ENCODE assay signal across 33 cellular contexts in genomic region chr1:99098589-99098988, GRCh38.
DNase-seq lines count a peak whose midpoint lies in the region; ATAC-seq, FAIRE-seq and TF ChIP-seq lines count a peak whose summit lies in the region.
"Had no signal": no experiment of that assay in that cellular context is flagged by ENCODE, and none has a peak within 500 bp of the region (broad histone marks: within the 10 kb centered on the region; RNA-seq: fewer than 3 reads in every experiment).

No MANE protein-coding gene starts in this region.

- H2BK5ac ChIP-seq in IMR-90 (ENCODE audit: low read depth, low read length, poor library complexity, severe bottlenecking) = no peak overlapping the region

- in situ Hi-C loops in HepG2 (cut with HindIII; ENCODE audit: extremely low pct_ligation_motif_present, low pct_unique_long_range_greater_than_20kb) = no loop called here
- in situ Hi-C loops in IMR-90 (cut with MboI; ENCODE audit: low sequenced_read_pairs) = no loop called here
- in situ Hi-C loops in K562 (cut with MboI) = no loop called here

- no peak overlapping the region for H4K5ac ChIP-seq in IMR-90 (ENCODE audit: low read depth, low read length)

- H4K91ac ChIP-seq in IMR-90 (ENCODE audit: insufficient read depth, low read depth, low read length) = no peak overlapping the region

- TF ChIP-seq EP300 in HepG2 (IDR thresholded peaks at IDR 0.05; ENCODE audit: low read depth in 2 of 2, low read length in 2 of 2) = no peak
- TF ChIP-seq EP300 in HepG2 (CRISPR knock-in tag; IDR thresholded peaks at IDR 0.05; ENCODE audit: borderline replicate concordance) = no peak
- TF ChIP-seq EP300 in K562 (IDR thresholded peaks at IDR 0.05; ENCODE audit: low read length) = no peak

- H3K18ac ChIP-seq in IMR-90 (ENCODE audit: low read depth, low read length) = no peak overlapping the region

- CTCF ChIA-PET in HepG2 (lab: Yijun Ruan, JAX; ENCODE audit: low intra/inter-chr PET ratio, low total read pairs) = no interaction called here
- CTCF ChIA-PET in IMR-90 (lab: Yijun Ruan, JAX) = no interaction called here
- CTCF ChIA-PET in K562 (lab: Yijun Ruan, JAX; ENCODE audit: low intra/inter-chr PET ratio) = no interaction called here

- H3K9me3 ChIP-seq in HepG2 (ENCODE audit: low read length) (no peaks in the 10 kb centered on the region), right lobe of liver (no peaks in the 10 kb centered on the region), IMR-90 (ENCODE audit: control insufficient read depth, insufficient read depth, low read length) (no peaks in the 10 kb centered on the region), K562 (replicated peaks; ENCODE audit: control insufficient read depth, insufficient read depth, low read depth, low read length) (no peaks in the 10 kb centered on the region), WERI-Rb-1 (ENCODE audit: severe bottlenecking) (no peaks in the 10 kb centered on the region)
- H3K9me3 ChIP-seq: A549, BE2C, Caco-2 had no signal

- H4K20me1 ChIP-seq in HepG2 (ENCODE audit: insufficient read depth, low read length) = no peaks in the 10 kb centered on the region
- no peaks in the 10 kb centered on the region for H4K20me1 ChIP-seq in IMR-90 (ENCODE audit: insufficient read depth, low read length)
- no peaks in the 10 kb centered on the region for H4K20me1 ChIP-seq in K562 (replicated peaks; ENCODE audit: control insufficient read depth, insufficient read depth, low read length)
- H4K20me1 ChIP-seq: BLaER1; BLaER1 treated with 17β-estradiol and CSF1 and Interleukin-3, amounts not matched to agents 10 nM and 100 nM had no signal

- no peak overlapping the region for H2BK120ac ChIP-seq in IMR-90 (ENCODE audit: low read depth, low read length)

- H2BK15ac ChIP-seq in IMR-90 (ENCODE audit: low read depth, low read length) = no peak overlapping the region

- no peak overlapping the region for H3K56ac ChIP-seq in IMR-90 (ENCODE audit: extremely low read depth, insufficient read depth, low read length)

- TF ChIP-seq RAD21 in HepG2 (CRISPR knock-in tag; IDR thresholded peaks at IDR 0.05) (no peak), IMR-90 (IDR thresholded peaks at IDR 0.05; ENCODE audit: low read length) (no peak), K562 (CRISPR knock-in tag; conservative IDR thresholded peaks at IDR 0.05 in 1 of 2, IDR thresholded peaks at IDR 0.05 in 1 of 2) (no peak)

- DNase-seq in HepG2 (ENCODE audit: low spot score) (no peak), right lobe of liver (no peak), IMR-90 (no peak), K562 (ENCODE audit: extremely low read depth in 1 of 4, low spot score in 3 of 4) (no peak), NOMO-1 (lab: John Stamatoyannopoulos, UW; ENCODE audit: unreplicated experiment in 2 of 2) (no peak), WERI-Rb-1 (no peak)
- DNase-seq: 8988T; ACHN; AML-193; BE2C; C1 segment of cervical spinal cord; Caco-2; Calu3; CD4-positive, alpha-beta memory T cell; CD4-positive, alpha-beta T cell; CD4-positive, CD25-positive, alpha-beta regulatory T cell; CD8-positive, alpha-beta memory T cell; CD8-positive, alpha-beta T cell; COR-L47; DMS 273 treated with DMSO at 0.1 percent for 48 hours; DMS153; DMS53; DMS79; DMS79 treated with DMSO at 0.1 percent for 48 hours; DND-41; EL had no signal

- no peak overlapping the region for H2AK9ac ChIP-seq in IMR-90 (replicated peaks; ENCODE audit: low read depth, low read length, poor library complexity)

- intact Hi-C loops in HepG2 (cut with micrococcal nuclease; ENCODE audit: unreplicated experiment) = no loop called here
- intact Hi-C loops in right lobe of liver (cut with DNase I) = no loop called here
- intact Hi-C loops in IMR-90 (cut with micrococcal nuclease) = no loop called here
- intact Hi-C loops in K562 (cut with micrococcal nuclease) = no loop called here

- BruUV-seq in HepG2 (replicated peaks; lab: Mats Ljungman, UMichigan) = no TSS peak
- BruUV-seq in IMR-90 (replicated peaks; lab: Mats Ljungman, UMichigan) = no TSS peak
- no TSS peak for BruUV-seq in K562 (replicated peaks; lab: Mats Ljungman, UMichigan)

- H3K4me3 ChIP-seq in HepG2 (replicated peaks in 1 of 3; ENCODE audit: insufficient read depth in 1 of 3, low read depth in 2 of 3, low read length in 3 of 3) (no peak overlapping the region), right lobe of liver (no peak overlapping the region), IMR-90 (ENCODE audit: insufficient read depth, low read depth, low read length) (no peak overlapping the region), K562 (no peak overlapping the region), WERI-Rb-1 (ENCODE audit: low read depth, low read length) (no peak overlapping the region)
- H3K4me3 ChIP-seq: A549; BLaER1; BLaER1 treated with 17β-estradiol and CSF1 and Interleukin-3, amounts not matched to agents 10 nM and 100 nM had no signal

- POLR2A ChIA-PET in HepG2 (lab: Yijun Ruan, JAX) (no interaction called here), IMR-90 (lab: Charles Lee; ENCODE audit: unreplicated experiment) (no interaction called here), K562 (lab: Yijun Ruan, JAX) (no interaction called here)

- H3K36me3 ChIP-seq in HepG2 (replicated peaks in 1 of 2; ENCODE audit: control insufficient read depth in 1 of 2, insufficient read depth in 2 of 2, low read length in 2 of 2) (no peaks in the 10 kb centered on the region), right lobe of liver (no peaks in the 10 kb centered on the region), IMR-90 (ENCODE audit: control insufficient read depth, insufficient read depth, low read length) (no peaks in the 10 kb centered on the region), K562 (ENCODE audit: control insufficient read depth, insufficient read depth, low read length) (no peaks in the 10 kb centered on the region), WERI-Rb-1 (no peaks in the 10 kb centered on the region)
- H3K36me3 ChIP-seq: BE2C; BLaER1; BLaER1 treated with 17β-estradiol and CSF1 and Interleukin-3, amounts not matched to agents 10 nM and 100 nM had no signal

- ATAC-seq in HepG2 (no peak), right lobe of liver (no peak), IMR-90 (ENCODE audit: low read depth) (no peak), K562 (no peak)
- ATAC-seq: A549; CD8-positive, alpha-beta T cell had no signal

- H3K4me1 ChIP-seq in HepG2 (ENCODE audit: insufficient read depth, low read length) (no peaks in the 10 kb centered on the region), right lobe of liver (no peaks in the 10 kb centered on the region), IMR-90 (ENCODE audit: control insufficient read depth, insufficient read depth, low read length) (no peaks in the 10 kb centered on the region), K562 (replicated peaks in 1 of 2; ENCODE audit: control insufficient read depth in 2 of 2, insufficient read depth in 2 of 2, low read length in 2 of 2) (no peaks in the 10 kb centered on the region)
- H3K4me1 ChIP-seq: A549; BE2C; BLaER1; BLaER1 treated with 17β-estradiol and CSF1 and Interleukin-3, amounts not matched to agents 10 nM and 100 nM; Caco-2 had no signal

- TF ChIP-seq CTCF in HepG2 (CRISPR knock-in tag; IDR thresholded peaks at IDR 0.05) = no peak
- no peak for TF ChIP-seq CTCF in right lobe of liver (IDR thresholded peaks at IDR 0.05)
- TF ChIP-seq CTCF in IMR-90 (conservative IDR thresholded peaks at IDR 0.05; ENCODE audit: low read depth, low read length) = no peak
- no peak for TF ChIP-seq CTCF in K562 (IDR thresholded peaks at IDR 0.05 in 2 of 3, conservative IDR thresholded peaks at IDR 0.05 in 1 of 3; ENCODE audit: insufficient read depth in 2 of 3, low read depth in 1 of 3, low read length in 3 of 3)
- TF ChIP-seq CTCF in WERI-Rb-1 (IDR thresholded peaks at IDR 0.05; ENCODE audit: low read depth, low read length) = no peak

- H3K14ac ChIP-seq in IMR-90 (replicated peaks; ENCODE audit: low read depth, low read length) = no peak overlapping the region

- 3% methylated on average over 1 of the region's 1 CpG for WGBS in HepG2 (ENCODE audit: low lambda C conversion rate)
- 54% methylated on average over 1 of the region's 1 CpG for WGBS in right lobe of liver (ENCODE audit: insufficient coverage, low coverage, low lambda C conversion rate, missing lambda C conversion rate)
- no CpG with 5 or more reads among the region's 1 CpG for WGBS in IMR-90 (ENCODE audit: extremely low coverage in 2 of 2, insufficient read length in 1 of 2), 2 experiments
- 0% methylated on average over 1 of the region's 1 CpG for WGBS in K562 (ENCODE audit: insufficient coverage, low coverage, missing lambda C conversion rate)

- FAIRE-seq in HepG2 (lab: Jason Lieb, UNC) = no peak
- no peak for FAIRE-seq in K562 (lab: Jason Lieb, UNC)
- FAIRE-seq: A204.1, A549, D721Med had no signal

- no peak overlapping the region for H4K8ac ChIP-seq in IMR-90 (ENCODE audit: low read depth in 2 of 2, low read length in 2 of 2)

- no peak overlapping the region for H2AFZ ChIP-seq in HepG2 (ENCODE audit: low read length)
- H2AFZ ChIP-seq in IMR-90 (replicated peaks; ENCODE audit: low read length, poor library complexity) = no peak overlapping the region
- no peak overlapping the region for H2AFZ ChIP-seq in K562 (ENCODE audit: low read depth, low read length)

- H3K4ac ChIP-seq in IMR-90 (ENCODE audit: low read depth, low read length) = no peak overlapping the region

- no peak overlapping the region for H3K27ac ChIP-seq in HepG2 (ENCODE audit: extremely low read length, insufficient read depth, low read length)
- H3K27ac ChIP-seq in right lobe of liver = no peak overlapping the region
- no peak overlapping the region for H3K27ac ChIP-seq in IMR-90 (ENCODE audit: insufficient read depth, low read length)
- no peak overlapping the region for H3K27ac ChIP-seq in K562 (ENCODE audit: extremely low read depth, low read depth, low read length)
- H3K27ac ChIP-seq in WERI-Rb-1 = no peak overlapping the region
- H3K27ac ChIP-seq: 22Rv1; A549; BLaER1; BLaER1 treated with 17β-estradiol and CSF1 and Interleukin-3, amounts not matched to agents 10 nM and 100 nM; C4-2B had no signal

- H3K79me2 ChIP-seq in HepG2 (ENCODE audit: insufficient read depth, low read length) (no peaks in the 10 kb centered on the region), K562 (ENCODE audit: control insufficient read depth, insufficient read depth, low read length) (no peaks in the 10 kb centered on the region)

- H3K27me3 ChIP-seq in HepG2 (ENCODE audit: control insufficient read depth in 1 of 2, insufficient read depth in 2 of 2, low read length in 2 of 2) = no peaks in the 10 kb centered on the region
- no peaks in the 10 kb centered on the region for H3K27me3 ChIP-seq in right lobe of liver
- no peaks in the 10 kb centered on the region for H3K27me3 ChIP-seq in IMR-90 (ENCODE audit: control insufficient read depth, insufficient read depth, low read length)
- H3K27me3 ChIP-seq in K562 (ENCODE audit: control insufficient read depth in 2 of 2, insufficient read depth in 2 of 2, low read length in 2 of 2) = no peaks in the 10 kb centered on the region
- no peaks in the 10 kb centered on the region for H3K27me3 ChIP-seq in WERI-Rb-1 (ENCODE audit: insufficient read depth, low read depth, severe bottlenecking)
- H3K27me3 ChIP-seq: BE2C; BLaER1; BLaER1 treated with 17β-estradiol and CSF1 and Interleukin-3, amounts not matched to agents 10 nM and 100 nM had no signal

- dilution Hi-C loops in IMR-90 (cut with HindIII; ENCODE audit: low sequenced_read_pairs, unreplicated experiment) = no loop called here

- no peaks in the 10 kb centered on the region for H3K79me1 ChIP-seq in IMR-90 (ENCODE audit: low read depth in 1 of 2, low read length in 2 of 2)

- no peak for TF ChIP-seq POLR2A in HepG2 (IDR thresholded peaks at IDR 0.05; ENCODE audit: insufficient read depth in 1 of 2, low read depth in 2 of 2, low read length in 2 of 2)
- TF ChIP-seq POLR2A in right lobe of liver (IDR thresholded peaks at IDR 0.05) = no peak
- TF ChIP-seq POLR2A in IMR-90 (IDR thresholded peaks at IDR 0.05; ENCODE audit: low read depth, low read length) = no peak
- TF ChIP-seq POLR2A in K562 (conservative IDR thresholded peaks at IDR 0.05) = no peak

- H3K23ac ChIP-seq in IMR-90 (ENCODE audit: low read depth, low read length) = no peak overlapping the region

- H3K9ac ChIP-seq in HepG2 (ENCODE audit: insufficient read depth, low read depth, low read length) (no peak overlapping the region), IMR-90 (ENCODE audit: low read depth, low read length) (no peak overlapping the region), K562 (ENCODE audit: insufficient read depth in 1 of 2, low read depth in 2 of 2, low read length in 2 of 2) (no peak overlapping the region)
- H3K9ac ChIP-seq: BLaER1; BLaER1 treated with 17β-estradiol and CSF1 and Interleukin-3, amounts not matched to agents 10 nM and 100 nM had no signal

- no peak overlapping the region for H2AK5ac ChIP-seq in IMR-90 (ENCODE audit: low read depth, low read length)

- H3K9me1 ChIP-seq in IMR-90 (ENCODE audit: insufficient read depth, low read length) (no peaks in the 10 kb centered on the region), K562 (ENCODE audit: control insufficient read depth, insufficient read depth, low read length) (no peaks in the 10 kb centered on the region)

- H2BK20ac ChIP-seq in IMR-90 (ENCODE audit: low read depth, low read length) = no peak overlapping the region

- H3K4me2 ChIP-seq in HepG2 (ENCODE audit: low read depth, low read length) = no peak overlapping the region
- no peak overlapping the region for H3K4me2 ChIP-seq in IMR-90 (ENCODE audit: low read depth, low read length)
- H3K4me2 ChIP-seq in K562 (ENCODE audit: insufficient read depth, low read length) = no peak overlapping the region
- H3K4me2 ChIP-seq: A549; BLaER1; BLaER1 treated with 17β-estradiol and CSF1 and Interleukin-3, amounts not matched to agents 10 nM and 100 nM had no signal

Comparison
In these comparisons a context has a peak if more than half of its experiments do, and no peak if none do; other contexts are left out.
1. Of the 241 proteins assayed by ChIP-seq in both HepG2 and K562: peak only in HepG2: MAFK; only in K562: none; in both: MAFF; in neither: 239.